Comparison of ENCODE assay signal across 1 cellular context in the genomic region with DNA sequence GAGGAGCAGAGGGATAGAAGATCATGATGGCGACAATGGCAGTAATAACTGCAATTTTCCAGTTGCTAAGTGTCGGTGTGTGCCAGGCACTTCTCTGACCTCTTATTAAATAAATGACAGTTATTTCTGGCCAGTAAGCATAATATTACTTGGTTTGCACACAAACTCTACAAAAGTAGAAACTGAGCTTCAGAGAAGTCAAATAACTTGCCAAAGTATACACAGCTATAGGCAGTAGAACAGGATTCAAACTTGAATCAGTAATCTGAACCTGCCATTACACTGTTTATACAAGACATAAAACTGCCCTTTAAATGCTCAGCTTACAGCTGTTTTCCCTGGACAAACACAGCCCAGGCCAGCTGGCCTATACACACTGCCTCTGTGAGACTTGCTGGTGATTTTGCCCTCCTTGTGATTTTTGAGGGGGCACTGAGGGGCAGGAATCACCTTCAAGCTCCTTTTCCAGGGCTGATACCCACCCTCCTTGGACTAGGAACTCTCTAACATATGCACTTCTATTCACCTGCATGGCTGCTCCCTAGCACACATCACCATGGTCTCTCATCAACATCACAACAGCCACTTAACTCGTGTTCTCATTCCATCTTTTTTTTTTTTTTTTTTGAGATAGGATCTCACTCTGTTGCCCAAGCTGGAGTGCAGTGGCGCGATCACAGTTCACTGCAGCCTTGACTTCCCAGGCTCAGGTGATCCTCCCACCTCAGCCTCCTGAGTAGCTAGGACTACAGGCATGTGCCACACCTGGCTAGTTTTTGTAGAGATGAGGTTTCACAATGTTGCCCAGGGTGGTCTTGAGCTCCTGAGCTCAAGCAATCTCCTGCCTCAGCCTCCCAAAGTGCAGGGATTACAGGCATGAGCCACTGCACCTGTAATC.
A peak's percentile ranks its signal among the peaks of the same experiment; 100 is the strongest.
TF ChIP-seq lines count a peak whose summit lies in the region.

No MANE protein-coding gene starts in this region.

TF ChIP-seq in HepG2, 621 proteins besides CTCF, POLR2A, EP300 and RAD21 (continued from another document and continues in another):
- TF ChIP-seq ATRX (CRISPR knock-in tag; IDR thresholded peaks at IDR 0.05; ENCODE audit: borderline replicate concordance) (peak; percentile 51; the same call in 1 of the 2 replicates), CREB1 (IDR thresholded peaks at IDR 0.05) (no peak), CREB1 (CRISPR knock-in tag; IDR thresholded peaks at IDR 0.05) (no peak), SNAPC2 (CRISPR knock-in tag; IDR thresholded peaks at IDR 0.05) (no peak), GTF3A (CRISPR knock-in tag; conservative IDR thresholded peaks at IDR 0.05) (no peak), RFXANK (CRISPR knock-in tag; IDR thresholded peaks at IDR 0.05) (no peak), ZNF232 (CRISPR knock-in tag; IDR thresholded peaks at IDR 0.05; ENCODE audit: borderline replicate concordance) (0 out of 2 replicates have a peak, but pooled peaks have one; percentile 42), ZNF570 (CRISPR knock-in tag; IDR thresholded peaks at IDR 0.05; ENCODE audit: borderline replicate concordance) (no peak), ZNF724P (CRISPR knock-in tag; IDR thresholded peaks at IDR 0.05; ENCODE audit: borderline replicate concordance) (no peak), TGIF2 (CRISPR knock-in tag; IDR thresholded peaks at IDR 0.05) (peak; percentile 42; the same call in 1 of the 2 replicates), IKZF1 (IDR thresholded peaks at IDR 0.05) (no peak), ZNF101 (CRISPR knock-in tag; IDR thresholded peaks at IDR 0.05; ENCODE audit: borderline replicate concordance, low read depth) (no peak), RARG (CRISPR knock-in tag; IDR thresholded peaks at IDR 0.05; ENCODE audit: low read depth) (no peak), NR0B2 (CRISPR knock-in tag; IDR thresholded peaks at IDR 0.05) (no peak), ZNF616 (CRISPR knock-in tag; IDR thresholded peaks at IDR 0.05; ENCODE audit: low read depth) (no peak), NFE2L2 (IDR thresholded peaks at IDR 0.05; ENCODE audit: low read length) (no peak), MTA1 (CRISPR knock-in tag; IDR thresholded peaks at IDR 0.05; ENCODE audit: borderline replicate concordance) (no peak), XRCC5 (optimal IDR thresholded peaks at IDR 0.05; ENCODE audit: low read length) (no peak), FOXA1 (IDR thresholded peaks at IDR 0.05) (no peak), FOXA1 (CRISPR knock-in tag; IDR thresholded peaks at IDR 0.05) (peak; percentile 84), ZBTB7B (CRISPR knock-in tag; IDR thresholded peaks at IDR 0.05) (no peak), ZNF350 (CRISPR knock-in tag; IDR thresholded peaks at IDR 0.05; ENCODE audit: borderline replicate concordance, low read depth) (no peak), STAT6 (CRISPR knock-in tag; IDR thresholded peaks at IDR 0.05; ENCODE audit: borderline replicate concordance) (no peak), ZNF549 (CRISPR knock-in tag; IDR thresholded peaks at IDR 0.05) (no peak), MBNL3 (CRISPR knock-in tag; conservative IDR thresholded peaks at IDR 0.05) (no peak), ZNF207 (IDR thresholded peaks at IDR 0.05; ENCODE audit: borderline replicate concordance) (no peak), ZNF496 (CRISPR knock-in tag; IDR thresholded peaks at IDR 0.05; ENCODE audit: insufficient replicate concordance) (no peak), ZNF317 (CRISPR knock-in tag; IDR thresholded peaks at IDR 0.05) (no peak), ZNF510 (CRISPR knock-in tag; IDR thresholded peaks at IDR 0.05; ENCODE audit: low read depth) (no peak), ZNF431 (CRISPR knock-in tag; IDR thresholded peaks at IDR 0.05; ENCODE audit: borderline replicate concordance, low read depth) (0 out of 2 replicates have a peak, but pooled peaks have one; percentile 19), SCMH1 (CRISPR knock-in tag; IDR thresholded peaks at IDR 0.05; ENCODE audit: borderline replicate concordance) (no peak), KMT2A (CRISPR knock-in tag; IDR thresholded peaks at IDR 0.05) (0 out of 2 replicates have a peak, but pooled peaks have one; percentile 11)
- TF ChIP-seq, protein P1, sequence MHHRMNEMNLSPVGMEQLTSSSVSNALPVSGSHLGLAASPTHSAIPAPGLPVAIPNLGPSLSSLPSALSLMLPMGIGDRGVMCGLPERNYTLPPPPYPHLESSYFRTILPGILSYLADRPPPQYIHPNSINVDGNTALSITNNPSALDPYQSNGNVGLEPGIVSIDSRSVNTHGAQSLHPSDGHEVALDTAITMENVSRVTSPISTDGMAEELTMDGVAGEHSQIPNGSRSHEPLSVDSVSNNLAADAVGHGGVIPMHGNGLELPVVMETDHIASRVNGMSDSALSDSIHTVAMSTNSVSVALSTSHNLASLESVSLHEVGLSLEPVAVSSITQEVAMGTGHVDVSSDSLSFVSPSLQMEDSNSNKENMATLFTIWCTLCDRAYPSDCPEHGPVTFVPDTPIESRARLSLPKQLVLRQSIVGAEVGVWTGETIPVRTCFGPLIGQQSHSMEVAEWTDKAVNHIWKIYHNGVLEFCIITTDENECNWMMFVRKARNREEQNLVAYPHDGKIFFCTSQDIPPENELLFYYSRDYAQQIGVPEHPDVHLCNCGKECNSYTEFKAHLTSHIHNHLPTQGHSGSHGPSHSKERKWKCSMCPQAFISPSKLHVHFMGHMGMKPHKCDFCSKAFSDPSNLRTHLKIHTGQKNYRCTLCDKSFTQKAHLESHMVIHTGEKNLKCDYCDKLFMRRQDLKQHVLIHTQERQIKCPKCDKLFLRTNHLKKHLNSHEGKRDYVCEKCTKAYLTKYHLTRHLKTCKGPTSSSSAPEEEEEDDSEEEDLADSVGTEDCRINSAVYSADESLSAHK (CRISPR knock-in tag; IDR thresholded peaks at IDR 0.05; ENCODE audit: borderline replicate concordance): no peak
- TF ChIP-seq, protein P2, sequence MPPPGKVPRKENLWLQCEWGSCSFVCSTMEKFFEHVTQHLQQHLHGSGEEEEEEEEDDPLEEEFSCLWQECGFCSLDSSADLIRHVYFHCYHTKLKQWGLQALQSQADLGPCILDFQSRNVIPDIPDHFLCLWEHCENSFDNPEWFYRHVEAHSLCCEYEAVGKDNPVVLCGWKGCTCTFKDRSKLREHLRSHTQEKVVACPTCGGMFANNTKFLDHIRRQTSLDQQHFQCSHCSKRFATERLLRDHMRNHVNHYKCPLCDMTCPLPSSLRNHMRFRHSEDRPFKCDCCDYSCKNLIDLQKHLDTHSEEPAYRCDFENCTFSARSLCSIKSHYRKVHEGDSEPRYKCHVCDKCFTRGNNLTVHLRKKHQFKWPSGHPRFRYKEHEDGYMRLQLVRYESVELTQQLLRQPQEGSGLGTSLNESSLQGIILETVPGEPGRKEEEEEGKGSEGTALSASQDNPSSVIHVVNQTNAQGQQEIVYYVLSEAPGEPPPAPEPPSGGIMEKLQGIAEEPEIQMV (CRISPR knock-in tag; IDR thresholded peaks at IDR 0.05; ENCODE audit: low read depth): 0 out of 2 replicates have a peak, but pooled peaks have one; percentile 73
- TF ChIP-seq, protein P3, sequence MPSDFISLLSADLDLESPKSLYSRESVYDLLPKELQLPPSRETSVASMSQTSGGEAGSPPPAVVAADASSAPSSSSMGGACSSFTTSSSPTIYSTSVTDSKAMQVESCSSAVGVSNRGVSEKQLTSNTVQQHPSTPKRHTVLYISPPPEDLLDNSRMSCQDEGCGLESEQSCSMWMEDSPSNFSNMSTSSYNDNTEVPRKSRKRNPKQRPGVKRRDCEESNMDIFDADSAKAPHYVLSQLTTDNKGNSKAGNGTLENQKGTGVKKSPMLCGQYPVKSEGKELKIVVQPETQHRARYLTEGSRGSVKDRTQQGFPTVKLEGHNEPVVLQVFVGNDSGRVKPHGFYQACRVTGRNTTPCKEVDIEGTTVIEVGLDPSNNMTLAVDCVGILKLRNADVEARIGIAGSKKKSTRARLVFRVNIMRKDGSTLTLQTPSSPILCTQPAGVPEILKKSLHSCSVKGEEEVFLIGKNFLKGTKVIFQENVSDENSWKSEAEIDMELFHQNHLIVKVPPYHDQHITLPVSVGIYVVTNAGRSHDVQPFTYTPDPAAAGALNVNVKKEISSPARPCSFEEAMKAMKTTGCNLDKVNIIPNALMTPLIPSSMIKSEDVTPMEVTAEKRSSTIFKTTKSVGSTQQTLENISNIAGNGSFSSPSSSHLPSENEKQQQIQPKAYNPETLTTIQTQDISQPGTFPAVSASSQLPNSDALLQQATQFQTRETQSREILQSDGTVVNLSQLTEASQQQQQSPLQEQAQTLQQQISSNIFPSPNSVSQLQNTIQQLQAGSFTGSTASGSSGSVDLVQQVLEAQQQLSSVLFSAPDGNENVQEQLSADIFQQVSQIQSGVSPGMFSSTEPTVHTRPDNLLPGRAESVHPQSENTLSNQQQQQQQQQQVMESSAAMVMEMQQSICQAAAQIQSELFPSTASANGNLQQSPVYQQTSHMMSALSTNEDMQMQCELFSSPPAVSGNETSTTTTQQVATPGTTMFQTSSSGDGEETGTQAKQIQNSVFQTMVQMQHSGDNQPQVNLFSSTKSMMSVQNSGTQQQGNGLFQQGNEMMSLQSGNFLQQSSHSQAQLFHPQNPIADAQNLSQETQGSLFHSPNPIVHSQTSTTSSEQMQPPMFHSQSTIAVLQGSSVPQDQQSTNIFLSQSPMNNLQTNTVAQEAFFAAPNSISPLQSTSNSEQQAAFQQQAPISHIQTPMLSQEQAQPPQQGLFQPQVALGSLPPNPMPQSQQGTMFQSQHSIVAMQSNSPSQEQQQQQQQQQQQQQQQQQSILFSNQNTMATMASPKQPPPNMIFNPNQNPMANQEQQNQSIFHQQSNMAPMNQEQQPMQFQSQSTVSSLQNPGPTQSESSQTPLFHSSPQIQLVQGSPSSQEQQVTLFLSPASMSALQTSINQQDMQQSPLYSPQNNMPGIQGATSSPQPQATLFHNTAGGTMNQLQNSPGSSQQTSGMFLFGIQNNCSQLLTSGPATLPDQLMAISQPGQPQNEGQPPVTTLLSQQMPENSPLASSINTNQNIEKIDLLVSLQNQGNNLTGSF (CRISPR knock-in tag; IDR thresholded peaks at IDR 0.05): no peak
- TF ChIP-seq, protein P4, sequence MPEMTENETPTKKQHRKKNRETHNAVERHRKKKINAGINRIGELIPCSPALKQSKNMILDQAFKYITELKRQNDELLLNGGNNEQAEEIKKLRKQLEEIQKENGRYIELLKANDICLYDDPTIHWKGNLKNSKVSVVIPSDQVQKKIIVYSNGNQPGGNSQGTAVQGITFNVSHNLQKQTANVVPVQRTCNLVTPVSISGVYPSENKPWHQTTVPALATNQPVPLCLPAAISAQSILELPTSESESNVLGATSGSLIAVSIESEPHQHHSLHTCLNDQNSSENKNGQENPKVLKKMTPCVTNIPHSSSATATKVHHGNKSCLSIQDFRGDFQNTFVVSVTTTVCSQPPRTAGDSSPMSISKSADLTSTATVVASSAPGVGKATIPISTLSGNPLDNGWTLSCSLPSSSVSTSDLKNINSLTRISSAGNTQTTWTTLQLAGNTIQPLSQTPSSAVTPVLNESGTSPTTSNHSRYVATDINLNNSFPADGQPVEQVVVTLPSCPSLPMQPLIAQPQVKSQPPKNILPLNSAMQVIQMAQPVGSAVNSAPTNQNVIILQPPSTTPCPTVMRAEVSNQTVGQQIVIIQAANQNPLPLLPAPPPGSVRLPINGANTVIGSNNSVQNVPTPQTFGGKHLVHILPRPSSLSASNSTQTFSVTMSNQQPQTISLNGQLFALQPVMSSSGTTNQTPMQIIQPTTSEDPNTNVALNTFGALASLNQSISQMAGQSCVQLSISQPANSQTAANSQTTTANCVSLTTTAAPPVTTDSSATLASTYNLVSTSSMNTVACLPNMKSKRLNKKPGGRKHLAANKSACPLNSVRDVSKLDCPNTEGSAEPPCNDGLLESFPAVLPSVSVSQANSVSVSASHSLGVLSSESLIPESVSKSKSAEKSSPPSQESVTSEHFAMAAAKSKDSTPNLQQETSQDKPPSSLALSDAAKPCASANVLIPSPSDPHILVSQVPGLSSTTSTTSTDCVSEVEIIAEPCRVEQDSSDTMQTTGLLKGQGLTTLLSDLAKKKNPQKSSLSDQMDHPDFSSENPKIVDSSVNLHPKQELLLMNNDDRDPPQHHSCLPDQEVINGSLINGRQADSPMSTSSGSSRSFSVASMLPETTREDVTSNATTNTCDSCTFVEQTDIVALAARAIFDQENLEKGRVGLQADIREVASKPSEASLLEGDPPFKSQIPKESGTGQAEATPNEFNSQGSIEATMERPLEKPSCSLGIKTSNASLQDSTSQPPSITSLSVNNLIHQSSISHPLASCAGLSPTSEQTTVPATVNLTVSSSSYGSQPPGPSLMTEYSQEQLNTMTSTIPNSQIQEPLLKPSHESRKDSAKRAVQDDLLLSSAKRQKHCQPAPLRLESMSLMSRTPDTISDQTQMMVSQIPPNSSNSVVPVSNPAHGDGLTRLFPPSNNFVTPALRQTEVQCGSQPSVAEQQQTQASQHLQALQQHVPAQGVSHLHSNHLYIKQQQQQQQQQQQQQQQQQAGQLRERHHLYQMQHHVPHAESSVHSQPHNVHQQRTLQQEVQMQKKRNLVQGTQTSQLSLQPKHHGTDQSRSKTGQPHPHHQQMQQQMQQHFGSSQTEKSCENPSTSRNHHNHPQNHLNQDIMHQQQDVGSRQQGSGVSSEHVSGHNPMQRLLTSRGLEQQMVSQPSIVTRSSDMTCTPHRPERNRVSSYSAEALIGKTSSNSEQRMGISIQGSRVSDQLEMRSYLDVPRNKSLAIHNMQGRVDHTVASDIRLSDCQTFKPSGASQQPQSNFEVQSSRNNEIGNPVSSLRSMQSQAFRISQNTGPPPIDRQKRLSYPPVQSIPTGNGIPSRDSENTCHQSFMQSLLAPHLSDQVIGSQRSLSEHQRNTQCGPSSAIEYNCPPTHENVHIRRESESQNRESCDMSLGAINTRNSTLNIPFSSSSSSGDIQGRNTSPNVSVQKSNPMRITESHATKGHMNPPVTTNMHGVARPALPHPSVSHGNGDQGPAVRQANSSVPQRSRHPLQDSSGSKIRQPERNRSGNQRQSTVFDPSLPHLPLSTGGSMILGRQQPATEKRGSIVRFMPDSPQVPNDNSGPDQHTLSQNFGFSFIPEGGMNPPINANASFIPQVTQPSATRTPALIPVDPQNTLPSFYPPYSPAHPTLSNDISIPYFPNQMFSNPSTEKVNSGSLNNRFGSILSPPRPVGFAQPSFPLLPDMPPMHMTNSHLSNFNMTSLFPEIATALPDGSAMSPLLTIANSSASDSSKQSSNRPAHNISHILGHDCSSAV (CRISPR knock-in tag; IDR thresholded peaks at IDR 0.05; ENCODE audit: borderline replicate concordance): no peak
